ENCODE assay signal across 17 cellular contexts in the genomic region with DNA sequence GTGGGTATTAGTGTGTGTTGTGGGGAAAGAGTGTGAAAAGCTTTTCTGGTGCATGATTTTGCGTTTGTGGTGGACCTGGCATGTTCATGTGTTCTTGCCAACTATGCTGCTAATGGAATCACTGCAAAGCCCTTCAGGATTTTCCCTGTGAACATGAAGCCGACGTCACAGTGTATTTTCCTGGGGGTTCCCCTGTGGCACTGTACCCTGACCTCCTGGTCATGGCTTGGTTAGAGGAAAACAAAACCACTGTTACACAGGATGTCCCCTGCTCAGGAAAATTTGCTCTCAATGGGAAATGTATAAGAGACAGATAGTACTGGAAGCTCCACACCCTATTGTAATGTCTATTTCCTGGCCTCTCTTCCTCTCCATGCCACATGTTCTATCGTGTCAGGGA. TPM values are rescaled to one million over a fixed set of nuclear protein-coding genes. Genes with fewer than 3 reads are reported as not detected.
DNase-seq lines count a peak whose midpoint lies in the region; ATAC-seq and TF ChIP-seq lines count a peak whose summit lies in the region.
"Had no signal": no experiment of that assay in that cellular context is flagged by ENCODE, and none has a peak within 500 bp of the region (broad histone marks: within the 10 kb centered on the region; RNA-seq: fewer than 3 reads in every experiment).

No MANE protein-coding gene starts in this region.

- no peak overlapping the region for H3K4me3 ChIP-seq in breast epithelium
- no peak overlapping the region for H3K4me3 ChIP-seq in right lobe of liver
- no peak overlapping the region for H3K4me3 ChIP-seq in stomach

- no peaks in the 10 kb centered on the region for H3K9me3 ChIP-seq in breast epithelium
- H3K9me3 ChIP-seq in right lobe of liver = no peaks in the 10 kb centered on the region
- H3K9me3 ChIP-seq in stomach = no peaks in the 10 kb centered on the region
- H3K9me3 ChIP-seq: BE2C had no signal

- H3K4me3 Mint-ChIP-seq in MCF 10A (ENCODE audit: unreplicated experiment) = no peak overlapping the region
- H3K4me3 Mint-ChIP-seq: CD4-positive, alpha-beta T cell had no signal

- 28% methylated on average over 2 of the region's 4 CpGs for WGBS in right lobe of liver (ENCODE audit: insufficient coverage, low coverage, low lambda C conversion rate, missing lambda C conversion rate)
- WGBS in stomach, 5 donors = 45 to 67% (median 60%) methylated on average over 4 of the region's 4 CpGs

- no peak for TF ChIP-seq EP300 in stomach (IDR thresholded peaks at IDR 0.05)

- H3K27ac ChIP-seq in breast epithelium (peak overlapping the region; percentile 59 to 80), right lobe of liver (peak overlapping the region in 1 of 3 donors; percentile 59), stomach (peak overlapping the region in 3 of 5 donors; percentile 15 to 37 (median 31))
- H3K27ac ChIP-seq: 22Rv1 had no signal

- H3K4me1 ChIP-seq in breast epithelium = peaks cover 3 to 18% of the 10 kb centered on the region in 2 donors
- peaks cover 0 to 8% (median 0%) of the 10 kb centered on the region in 4 donors for H3K4me1 ChIP-seq in right lobe of liver
- H3K4me1 ChIP-seq in stomach = peaks cover 0 to 20% (median 11%) of the 10 kb centered on the region in 4 donors

- intact Hi-C loops in breast epithelium (cut with DNase I; ENCODE audit: low total_unique reads) (loop anchor here (2.0 kb wide), 1 partner anchor 41 kb away; no protein-coding TSS in a partner anchor), MCF 10A (cut with micrococcal nuclease) (no loop called here), right lobe of liver (cut with DNase I) (no loop called here), stomach (cut with DNase I; ENCODE audit: low total_unique reads) (no loop called here)

- BruUV-seq in MCF 10A (replicated peaks; lab: Mats Ljungman, UMichigan) = no TSS peak

- no peaks in the 10 kb centered on the region for H3K27me3 Mint-ChIP-seq in MCF 10A (ENCODE audit: insufficient read depth, unreplicated experiment)
- H3K27me3 Mint-ChIP-seq: CD4-positive, alpha-beta T cell had no signal

- TF ChIP-seq CTCF in breast epithelium (IDR thresholded peaks at IDR 0.05) (no peak), MCF 10A (IDR thresholded peaks at IDR 0.05; ENCODE audit: unreplicated experiment) (no peak), right lobe of liver (IDR thresholded peaks at IDR 0.05) (no peak), stomach (IDR thresholded peaks at IDR 0.05) (no peak), GM10266 (IDR thresholded peaks at IDR 0.05; ENCODE audit: control insufficient read depth, insufficient read depth, low read depth, missing control alignments) (no peak)

- CTCF ChIA-PET in MCF 10A (lab: Yijun Ruan, JAX) = interaction anchor here (0.6 to 1.5 kb wide), 3 partner anchors 17 to 677 kb away, joined by 3 to 5 read pairs (median 3); no protein-coding TSS in a partner anchor

- H3K4me1 Mint-ChIP-seq in MCF 10A (ENCODE audit: insufficient read depth, unreplicated experiment) = no peaks in the 10 kb centered on the region

- ATAC-seq in esophagus mucosa = peak; percentile 31
- peak; percentile 77 to 93 (median 90) for ATAC-seq in right lobe of liver

- H3K27ac Mint-ChIP-seq in MCF 10A (ENCODE audit: low read depth, unreplicated experiment) = no peak overlapping the region
- H3K27ac Mint-ChIP-seq: CD4-positive, alpha-beta T cell had no signal

- H3K27me3 ChIP-seq in breast epithelium = no peaks in the 10 kb centered on the region
- H3K27me3 ChIP-seq in right lobe of liver = no peaks in the 10 kb centered on the region
- H3K27me3 ChIP-seq in stomach = no peaks in the 10 kb centered on the region
- H3K27me3 ChIP-seq: BE2C had no signal

- POLR2A ChIA-PET in MCF 10A (lab: Yijun Ruan, JAX) = interaction anchor here (1.0 to 1.7 kb wide), 2 partner anchors 16 to 18 kb away, joined by 3 to 6 read pairs; no protein-coding TSS in a partner anchor

- H3K36me3 ChIP-seq in breast epithelium = no peaks in the 10 kb centered on the region
- no peaks in the 10 kb centered on the region for H3K36me3 ChIP-seq in right lobe of liver
- H3K36me3 ChIP-seq in stomach = no peaks in the 10 kb centered on the region
- H3K36me3 ChIP-seq: BE2C had no signal

- TF ChIP-seq POLR2A in breast epithelium (IDR thresholded peaks at IDR 0.05) (no peak), right lobe of liver (IDR thresholded peaks at IDR 0.05) (no peak), stomach (IDR thresholded peaks at IDR 0.05) (no peak)

- no peaks in the 10 kb centered on the region for H3K36me3 Mint-ChIP-seq in MCF 10A (ENCODE audit: insufficient read depth, unreplicated experiment)

- H3K9me3 Mint-ChIP-seq in MCF 10A (ENCODE audit: unreplicated experiment) = no peaks in the 10 kb centered on the region
- H3K9me3 Mint-ChIP-seq: CD4-positive, alpha-beta T cell had no signal

- DNase-seq in breast epithelium (ENCODE audit: low spot score in 2 of 2) (no peak), MCF 10A (ENCODE audit: unreplicated experiment) (no peak), right lobe of liver (peak in 1 of 3 donors; percentile 30), stomach (no peak), GM10266 (ENCODE audit: extremely low spot score) (no peak)
- DNase-seq in effector CD4-positive, alpha-beta T cell = no peak
- no peak for DNase-seq in activated effector memory CD4-positive, alpha-beta T cell treated with anti-CD3 and anti-CD28 coated beads, Interleukin-2, amount 50 U/mL, for 16 hours
- DNase-seq: BE2C; Calu3; CD4-positive, alpha-beta T cell; H7; IMR-90; Karpas-422; NCI-H1930; NCI-H69 had no signal

RNA-seq across cellular contexts. Expression of a gene that starts 19.6 kb away (rescaled TPM):
- 100 to 1,000 TPM in 1 of 3 donors, 10 to 100 TPM in 2; 31.7 to 106 (median 59.6) TPM for total RNA-seq in breast epithelium
- 1.6 and 2.3 TPM in 2 replicates for total RNA-seq in MCF 10A (2022)
- 10.3 TPM for total RNA-seq in esophagus mucosa
- total RNA-seq in right lobe of liver = 10 to 100 TPM; 14.2 to 28.1 (median 21.0) TPM
- 10 to 100 TPM in 3 of 5 donors, 1 to 10 TPM in 2; 2.9 to 20.5 (median 13.2) TPM for total RNA-seq in stomach
- 1 to 10 TPM; 4.1 to 6.8 (median 4.7) TPM for polyA plus RNA-seq in stomach
- total RNA-seq: Calu3 had no signal
